Comparison of ENCODE assay signal across 21 cellular contexts in the genomic region with DNA sequence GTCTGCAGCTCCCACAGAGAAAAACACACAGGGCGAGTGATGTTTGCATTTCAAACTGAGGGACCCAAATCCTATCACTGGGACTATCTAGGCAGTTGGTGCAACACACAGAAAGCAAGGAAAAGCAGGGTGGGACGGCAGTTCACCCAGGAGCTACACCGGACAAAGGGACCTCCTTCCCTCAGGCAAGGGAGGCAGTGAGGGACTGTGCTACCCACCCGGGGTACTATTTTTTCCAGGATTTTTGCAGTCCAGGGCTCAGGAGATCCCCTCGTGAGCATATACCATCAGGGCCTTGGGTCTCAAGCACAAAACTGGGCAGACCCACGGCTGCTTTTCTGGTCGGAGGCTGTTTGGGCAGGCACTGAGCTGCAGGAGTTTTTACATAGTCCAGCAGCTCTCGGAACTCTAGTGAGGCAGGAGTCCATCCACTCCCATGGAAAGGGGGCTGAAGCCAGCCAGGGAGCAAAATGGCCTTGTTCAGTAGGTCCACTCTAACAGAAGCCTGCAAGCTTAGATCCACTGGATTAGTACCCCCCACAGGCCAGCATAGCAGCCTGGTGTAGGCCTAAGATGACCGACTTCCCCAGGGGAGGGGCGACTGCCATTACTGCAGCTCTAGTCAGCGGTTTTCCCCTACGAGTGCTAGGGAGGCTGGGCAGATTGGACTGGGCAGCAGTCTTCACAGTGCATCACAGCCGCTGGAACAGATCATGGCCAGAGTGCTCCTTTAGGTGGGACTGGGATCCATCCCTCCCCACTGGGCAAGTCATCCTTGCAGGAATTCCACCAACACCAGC. TPM values are rescaled to one million over a fixed set of nuclear protein-coding genes. Genes with fewer than 3 reads are reported as not detected.
DNase-seq lines count a peak whose midpoint lies in the region; ATAC-seq, FAIRE-seq and TF ChIP-seq lines count a peak whose summit lies in the region.
"Had no signal": no experiment of that assay in that cellular context is flagged by ENCODE, and none has a peak within 500 bp of the region (broad histone marks: within the 10 kb centered on the region; RNA-seq: fewer than 3 reads in every experiment).

No MANE protein-coding gene starts in this region.

- intact Hi-C loops in left ventricle myocardium superior (cut with micrococcal nuclease): loop anchor here (10.0 kb wide), 1 partner anchor 103 kb away; no protein-coding TSS in a partner anchor
- intact Hi-C loops in heart left ventricle (cut with DNase I): no loop called here

- H3K4me3 Mint-ChIP-seq in endodermal cell (no peak overlapping the region), progenitor cell of endocrine pancreas (ENCODE audit: low read depth) (no peak overlapping the region), nephron progenitor cell (no peak overlapping the region)

- DNase-seq in left ventricle myocardium superior (peak; percentile 19), heart left ventricle (no peak), HTR-8/SVneo (ENCODE audit: insufficient read length, low spot score) (no peak), endodermal cell (peak; percentile 41), progenitor cell of endocrine pancreas (ENCODE audit: low spot score, unreplicated experiment) (no peak), A172 (ENCODE audit: low spot score) (no peak), COR-L47 (lab: John Stamatoyannopoulos, UW) (no peak), nephron progenitor cell (no peak)
- DNase-seq: Caco-2, DMS153, NCI-H1417 treated with DMSO at 0.1 percent for 48 hours, NCI-H2029 treated with DMSO at 0.1 percent for 48 hours, NCI-H748 treated with DMSO at 0.1 percent for 48 hours, OCI-M1, SIG-M5 had no signal

- H3K27ac ChIP-seq in heart left ventricle (peak overlapping the region in 1 of 12 donors; percentile 79), endodermal cell (ENCODE audit: low read depth, low read length) (no peak overlapping the region)
- H3K27ac ChIP-seq: HL-60 had no signal

- H3K27me3 ChIP-seq in heart left ventricle: no peaks in the 10 kb centered on the region
- H3K27me3 ChIP-seq in endodermal cell (ENCODE audit: control insufficient read depth, insufficient read depth, low read length, poor library complexity, severe bottlenecking): no peaks in the 10 kb centered on the region

- H3K36me3 Mint-ChIP-seq in endodermal cell (ENCODE audit: low read depth) (no peaks in the 10 kb centered on the region), progenitor cell of endocrine pancreas (ENCODE audit: insufficient read depth) (no peaks in the 10 kb centered on the region), nephron progenitor cell (ENCODE audit: low read depth) (no peaks in the 10 kb centered on the region)

- no peak overlapping the region for H3K9ac ChIP-seq in endodermal cell (ENCODE audit: extremely low read depth, low read length, poor library complexity, severe bottlenecking)

- H3K4me3 ChIP-seq in heart left ventricle (no peak overlapping the region), endodermal cell (ENCODE audit: low read length) (no peak overlapping the region)
- H3K4me3 ChIP-seq: K562 had no signal

- H3K4me1 ChIP-seq in heart left ventricle: peaks cover 0 to 14% (median 0%) of the 10 kb centered on the region in 12 donors
- no peaks in the 10 kb centered on the region for H3K4me1 ChIP-seq in endodermal cell (ENCODE audit: control insufficient read depth, insufficient read depth, low read length)
- H3K4me1 ChIP-seq: Caco-2 had no signal

- peaks cover 7% of the 10 kb centered on the region for H3K4me1 Mint-ChIP-seq in endodermal cell
- H3K4me1 Mint-ChIP-seq in progenitor cell of endocrine pancreas (ENCODE audit: low read depth): peaks cover 2% of the 10 kb centered on the region
- H3K4me1 Mint-ChIP-seq in nephron progenitor cell: peaks cover 19% of the 10 kb centered on the region

- no peak for TF ChIP-seq POLR2A in heart left ventricle (IDR thresholded peaks at IDR 0.05)

- WGBS in heart left ventricle, 4 donors: 85 to 94% (median 86%) methylated on average over 10 to 13 of the region's 13 CpGs
- WGBS in endodermal cell (ENCODE audit: insufficient coverage in 1 of 2, insufficient read length in 1 of 2), 2 experiments: 85 to 94% methylated on average over 12 to 13 of the region's 13 CpGs

- no peak for ATAC-seq in left ventricle myocardium superior
- ATAC-seq in heart left ventricle: no peak
- ATAC-seq: HCT116, K562 had no signal

- H3K36me3 ChIP-seq in heart left ventricle (no peaks in the 10 kb centered on the region), endodermal cell (ENCODE audit: control insufficient read depth, insufficient read depth, low read length) (no peaks in the 10 kb centered on the region)

- TF ChIP-seq CTCF in heart left ventricle (IDR thresholded peaks at IDR 0.05): no peak
- TF ChIP-seq CTCF in endodermal cell (conservative IDR thresholded peaks at IDR 0.05): no peak
- TF ChIP-seq CTCF in progenitor cell of endocrine pancreas (IDR thresholded peaks at IDR 0.05; ENCODE audit: unreplicated experiment): no peak
- TF ChIP-seq CTCF in nephron progenitor cell (IDR thresholded peaks at IDR 0.05): no peak

- H3K9me3 Mint-ChIP-seq in endodermal cell (peaks cover 7% of the 10 kb centered on the region), progenitor cell of endocrine pancreas (ENCODE audit: low read depth) (peaks cover 4% of the 10 kb centered on the region), nephron progenitor cell (no peaks in the 10 kb centered on the region)

- H3K27me3 Mint-ChIP-seq in endodermal cell (ENCODE audit: insufficient read depth) (no peaks in the 10 kb centered on the region), progenitor cell of endocrine pancreas (peaks cover 6% of the 10 kb centered on the region), nephron progenitor cell (ENCODE audit: low read depth, poor library complexity) (peaks cover 16% of the 10 kb centered on the region)

- peak; percentile 48 for FAIRE-seq in HTR-8/SVneo (lab: Jason Lieb, UNC)
- FAIRE-seq: A204.1, K562 had no signal

- no peak overlapping the region for H3K27ac Mint-ChIP-seq in endodermal cell
- peak overlapping the region; percentile 6 for H3K27ac Mint-ChIP-seq in progenitor cell of endocrine pancreas
- no peak overlapping the region for H3K27ac Mint-ChIP-seq in nephron progenitor cell

- H3K9me3 ChIP-seq in heart left ventricle (no peaks in the 10 kb centered on the region), endodermal cell (ENCODE audit: control insufficient read depth, low read length) (no peaks in the 10 kb centered on the region)
- H3K9me3 ChIP-seq: Caco-2 had no signal

RNA-seq across cellular contexts. Expression of gene CARD18, which starts 28.2 kb away (rescaled TPM):
- 0.72 TPM for total RNA-seq in left ventricle myocardium superior
- not detected for total RNA-seq in heart left ventricle
- under 1 TPM in 1 of 2 donors, not detected in 1; 0.91 TPM for polyA plus RNA-seq in heart left ventricle
- total RNA-seq in endodermal cell: not detected
- not detected for polyA plus RNA-seq in endodermal cell (2013, experiment 1 of 2)
- polyA plus RNA-seq in endodermal cell (2013, experiment 2 of 2): not detected
- not detected in 2 replicates for total RNA-seq in progenitor cell of endocrine pancreas
- total RNA-seq in A172 (2014; rRNA removed; shearing (Covaris generic)): not detected in 2 replicates
- total RNA-seq: Caco-2, NCI-H460, RPMI7951 had no signal

Comparison
In these comparisons a context has a peak if more than half of its experiments do, and no peak if none do; other contexts are left out.
1. DNase-seq: peak in left ventricle myocardium superior (single experiment) and endodermal cell (single experiment); none in heart left ventricle (0 of 5), HTR-8/SVneo (single experiment), progenitor cell of endocrine pancreas (single experiment), A172 (single experiment), COR-L47 (single experiment) and nephron progenitor cell (single experiment).